In the genomic region with DNA sequence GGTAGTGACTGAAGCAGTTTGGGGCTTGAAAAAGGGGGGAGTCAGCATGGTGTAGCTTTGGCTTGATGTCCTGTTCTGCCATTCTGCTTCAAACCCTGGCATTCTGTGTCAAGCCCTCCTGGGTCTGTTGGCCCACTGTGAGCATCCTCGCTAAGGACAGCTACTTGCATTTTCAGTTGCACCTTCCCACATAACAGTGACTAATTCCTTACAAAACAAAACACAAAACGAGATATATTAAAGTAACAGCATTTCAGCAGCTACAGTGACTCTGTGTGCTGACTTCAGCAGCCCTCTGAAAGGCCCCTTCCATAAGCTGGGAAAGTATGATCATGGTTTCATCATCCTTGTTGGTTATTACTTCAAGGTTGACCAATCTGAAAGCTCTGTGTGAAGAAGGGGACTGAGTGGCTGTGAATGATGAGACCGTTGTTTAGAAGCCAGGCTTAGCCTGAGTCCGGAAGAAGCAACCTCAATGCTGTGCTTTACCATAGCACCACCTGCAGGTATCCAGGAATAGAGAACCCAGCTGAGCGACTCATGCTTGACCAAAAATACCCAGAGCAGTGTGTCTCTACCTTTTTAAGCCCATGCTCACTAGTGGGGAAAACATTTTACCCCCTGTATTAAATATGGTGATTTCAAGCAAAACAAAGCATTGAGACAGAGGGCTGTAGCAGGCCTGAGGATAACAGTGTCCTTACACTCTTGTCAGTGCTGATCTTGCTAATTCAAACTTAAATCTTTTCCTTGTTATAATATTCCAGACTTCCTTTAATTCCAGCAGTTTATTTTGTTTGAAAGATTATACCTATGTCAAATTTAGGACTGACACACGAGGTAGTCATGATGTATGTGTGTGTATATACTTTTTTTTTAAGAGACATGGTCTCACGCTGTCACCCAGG, we compare ENCODE assay signal across 8 cellular contexts. TPM values are rescaled to one million over a fixed set of nuclear protein-coding genes. Genes with fewer than 3 reads are reported as not detected.
DNase-seq lines count a peak whose midpoint lies in the region; ATAC-seq and TF ChIP-seq lines count a peak whose summit lies in the region.

No MANE protein-coding gene starts in this region.

- TF ChIP-seq EP300 in sigmoid colon (IDR thresholded peaks at IDR 0.05): no peak

- WGBS in sigmoid colon, 2 donors: 46 to 59% methylated on average over 7 of the region's 7 CpGs

- H3K27ac ChIP-seq in OCI-LY1 (ENCODE audit: low read depth, low read length, poor library complexity, severe bottlenecking): no peak overlapping the region
- H3K27ac ChIP-seq in right atrium auricular region: no peak overlapping the region
- peak overlapping the region; percentile 5 to 32 (median 24) for H3K27ac ChIP-seq in sigmoid colon

- no peaks in the 10 kb centered on the region for H3K27me3 ChIP-seq in OCI-LY1 (ENCODE audit: insufficient read depth, low read length)
- H3K27me3 ChIP-seq in right atrium auricular region: no peaks in the 10 kb centered on the region
- H3K27me3 ChIP-seq in sigmoid colon: no peaks in the 10 kb centered on the region

- no peak overlapping the region for H2AFZ ChIP-seq in OCI-LY1 (ENCODE audit: low read length)

- no peak overlapping the region for H3K4me3 ChIP-seq in OCI-LY1 (ENCODE audit: low read depth, low read length, poor library complexity, severe bottlenecking)
- H3K4me3 ChIP-seq in right atrium auricular region: no peak overlapping the region
- no peak overlapping the region for H3K4me3 ChIP-seq in sigmoid colon

- no peaks in the 10 kb centered on the region for H3K9me2 ChIP-seq in OCI-LY1 (ENCODE audit: low read depth, low read length)

- DNase-seq in DMS114 treated with DMSO at 0.1 percent for 48 hours (lab: John Stamatoyannopoulos, UW; ENCODE audit: unreplicated experiment) (peak; percentile 19), GM19238 (ENCODE audit: insufficient read length, low spot score) (peak; percentile 58), amniotic epithelial cell (ENCODE audit: low read depth) (peak; percentile 90), right atrium auricular region (ENCODE audit: low spot score) (no peak), sigmoid colon (no peak), mesenteric fat pad (ENCODE audit: low spot score) (no peak)

- H3K36me3 ChIP-seq in OCI-LY1 (ENCODE audit: insufficient read depth, low read length) (no peaks in the 10 kb centered on the region), right atrium auricular region (no peaks in the 10 kb centered on the region), sigmoid colon (peaks cover 0 to 38% (median 4%) of the 10 kb centered on the region in 4 donors)

- H4K20me1 ChIP-seq in OCI-LY1 (ENCODE audit: insufficient read depth, low read length): no peaks in the 10 kb centered on the region

- H3K9me3 ChIP-seq in OCI-LY1 (ENCODE audit: low read length): no peaks in the 10 kb centered on the region
- no peaks in the 10 kb centered on the region for H3K9me3 ChIP-seq in right atrium auricular region
- H3K9me3 ChIP-seq in sigmoid colon: no peaks in the 10 kb centered on the region

- no peaks in the 10 kb centered on the region for H3K79me2 ChIP-seq in OCI-LY1 (ENCODE audit: insufficient read depth, low read length)

- TF ChIP-seq CTCF in OCI-LY1 (IDR thresholded peaks at IDR 0.05; ENCODE audit: low read length) (peak; percentile 47; the same call in 1 of the 2 replicates), right atrium auricular region (IDR thresholded peaks at IDR 0.05) (peak; percentile 52 to 67), sigmoid colon (IDR thresholded peaks at IDR 0.05) (peak; percentile 27 to 54 (median 40))

- no peak overlapping the region for H3K4me2 ChIP-seq in OCI-LY1 (ENCODE audit: low read length)

- ATAC-seq in HG03108 (IDR thresholded peaks at IDR 0.05; ENCODE audit: unreplicated experiment): peak; percentile 79

- peaks cover 7% of the 10 kb centered on the region for H3K4me1 ChIP-seq in OCI-LY1 (ENCODE audit: insufficient read depth, low read length, severe bottlenecking)
- no peaks in the 10 kb centered on the region for H3K4me1 ChIP-seq in right atrium auricular region
- H3K4me1 ChIP-seq in sigmoid colon: peaks cover 0 to 17% (median 8%) of the 10 kb centered on the region in 4 donors

- no peak for TF ChIP-seq POLR2A in sigmoid colon (IDR thresholded peaks at IDR 0.05)

- H3K9ac ChIP-seq in OCI-LY1 (ENCODE audit: low read length): no peak overlapping the region

- intact Hi-C loops in sigmoid colon (cut with DNase I): loop anchor here (1.0 kb wide), 1 partner anchor 171 kb away; no protein-coding TSS in a partner anchor

- no peaks in the 10 kb centered on the region for H3F3A ChIP-seq in OCI-LY1 (ENCODE audit: insufficient read depth, low read length)

RNA-seq across cellular contexts. Expression of gene CC2D2B, which starts 42.6 kb away (rescaled TPM):
- 1 to 10 TPM in 1 of 2 donors, under 1 TPM in 1; 0.98 to 1.6 TPM for total RNA-seq in right atrium auricular region
- total RNA-seq in sigmoid colon: 1 to 10 TPM; 1.5 to 7.8 (median 4.8) TPM
- polyA plus RNA-seq in sigmoid colon: under 1 TPM in 1 of 3 donors, not detected in 2; 0.29 TPM
- 2.6 TPM for total RNA-seq in mesenteric fat pad

Comparison
In these comparisons a context has a peak if more than half of its experiments do, and no peak if none do; other contexts are left out.
1. DNase-seq: peak in DMS114 treated with DMSO at 0.1 percent for 48 hours (single experiment), GM19238 (single experiment) and amniotic epithelial cell (single experiment); none in right atrium auricular region (single experiment), sigmoid colon (single experiment) and mesenteric fat pad (single experiment).
2. H3K27ac ChIP-seq: peak in sigmoid colon (4 of 4); none in OCI-LY1 (single experiment) and right atrium auricular region (0 of 2).
3. Peak in every context shown above with its lines, with median percentiles within 50 percentile points of each other: CTCF ChIP-seq.